Comparison of ENCODE assay signal across 18 cellular contexts in genomic region chrX:137151403-137151802, GRCh38.
"Had no signal": no experiment of that assay in that cellular context is flagged by ENCODE, and none has a peak within 500 bp of the region (broad histone marks: within the 10 kb centered on the region; RNA-seq: fewer than 3 reads in every experiment).

No MANE protein-coding gene starts in this region.

- H3K9me3 Mint-ChIP-seq: activated CD4-positive, alpha-beta T cell treated with anti-CD3 and anti-CD28 coated beads, Interleukin-2, amount 10 ng/mL, durations not matched to agents 24 days and 14 days; central memory CD8-positive, alpha-beta T cell; stimulated activated naive CD8-positive, alpha-beta T cell treated with anti-CD3 and anti-CD28 coated beads, Interleukin-15, amount 100 ng/mL, for 72 hours; type B pancreatic cell had no signal

- H3K4me3 Mint-ChIP-seq: activated CD4-positive, alpha-beta T cell treated with anti-CD3 and anti-CD28 coated beads, Interleukin-2, amount 10 ng/mL, durations not matched to agents 24 days and 14 days; activated naive CD8-positive, alpha-beta T cell treated with anti-CD3 and anti-CD28 coated beads for 36 hours; central memory CD8-positive, alpha-beta T cell; neural crest cell; stimulated activated naive CD8-positive, alpha-beta T cell treated with anti-CD3 and anti-CD28 coated beads, Interleukin-15, amount 100 ng/mL, for 72 hours; type B pancreatic cell had no signal

- H3K36me3 ChIP-seq: heart left ventricle had no signal

- H3K9me3 ChIP-seq: body of pancreas, heart left ventricle had no signal

- H3K27me3 ChIP-seq: body of pancreas had no signal

- H3K36me3 Mint-ChIP-seq: activated naive CD8-positive, alpha-beta T cell treated with anti-CD3 and anti-CD28 coated beads for 36 hours; type B pancreatic cell had no signal

- H3K4me1 Mint-ChIP-seq: activated CD4-positive, alpha-beta T cell treated with anti-CD3 and anti-CD28 coated beads, Interleukin-2, amount 10 ng/mL, durations not matched to agents 24 days and 14 days; activated naive CD8-positive, alpha-beta T cell treated with anti-CD3 and anti-CD28 coated beads for 36 hours; central memory CD8-positive, alpha-beta T cell; neural crest cell; stimulated activated naive CD8-positive, alpha-beta T cell treated with anti-CD3 and anti-CD28 coated beads, Interleukin-15, amount 100 ng/mL, for 72 hours had no signal

- DNase-seq: activated CD4-positive, alpha-beta T cell treated with anti-CD3 and anti-CD28 coated beads, Interleukin-2, amount 10 ng/mL, durations not matched to agents 24 days and 14 days; activated CD4-positive, CD25-positive, alpha-beta regulatory T cell; activated CD8-positive, alpha-beta memory T cell treated with anti-CD3 and anti-CD28 coated beads, Interleukin-2, amount 50 U/mL, for 48 hours; activated gamma-delta T cell treated with Interleukin-2 at 50 U/mL for 16 hours; activated naive CD8-positive, alpha-beta T cell treated with anti-CD3 and anti-CD28 coated beads for 36 hours; amygdala; body of pancreas; effector CD4-positive, alpha-beta T cell; heart left ventricle; stimulated activated naive CD8-positive, alpha-beta T cell treated with anti-CD3 and anti-CD28 coated beads, Interleukin-15, amount 100 ng/mL, for 72 hours; T-helper 2 cell had no signal

- FAIRE-seq: frontal cortex, islet of Langerhans had no signal

- H3K27ac ChIP-seq: body of pancreas, coronary artery, epithelial cell of prostate, heart left ventricle had no signal

- H3K4me3 ChIP-seq: body of pancreas, coronary artery, heart left ventricle had no signal

- H3K4me1 ChIP-seq: body of pancreas, heart left ventricle had no signal

- H3K27ac Mint-ChIP-seq: activated CD4-positive, alpha-beta T cell treated with anti-CD3 and anti-CD28 coated beads, Interleukin-2, amount 10 ng/mL, durations not matched to agents 24 days and 14 days; activated naive CD8-positive, alpha-beta T cell treated with anti-CD3 and anti-CD28 coated beads for 36 hours; stimulated activated naive CD8-positive, alpha-beta T cell treated with anti-CD3 and anti-CD28 coated beads, Interleukin-15, amount 100 ng/mL, for 72 hours; type B pancreatic cell had no signal
